ENCODE assay signal across 1 cellular context in the genomic region with DNA sequence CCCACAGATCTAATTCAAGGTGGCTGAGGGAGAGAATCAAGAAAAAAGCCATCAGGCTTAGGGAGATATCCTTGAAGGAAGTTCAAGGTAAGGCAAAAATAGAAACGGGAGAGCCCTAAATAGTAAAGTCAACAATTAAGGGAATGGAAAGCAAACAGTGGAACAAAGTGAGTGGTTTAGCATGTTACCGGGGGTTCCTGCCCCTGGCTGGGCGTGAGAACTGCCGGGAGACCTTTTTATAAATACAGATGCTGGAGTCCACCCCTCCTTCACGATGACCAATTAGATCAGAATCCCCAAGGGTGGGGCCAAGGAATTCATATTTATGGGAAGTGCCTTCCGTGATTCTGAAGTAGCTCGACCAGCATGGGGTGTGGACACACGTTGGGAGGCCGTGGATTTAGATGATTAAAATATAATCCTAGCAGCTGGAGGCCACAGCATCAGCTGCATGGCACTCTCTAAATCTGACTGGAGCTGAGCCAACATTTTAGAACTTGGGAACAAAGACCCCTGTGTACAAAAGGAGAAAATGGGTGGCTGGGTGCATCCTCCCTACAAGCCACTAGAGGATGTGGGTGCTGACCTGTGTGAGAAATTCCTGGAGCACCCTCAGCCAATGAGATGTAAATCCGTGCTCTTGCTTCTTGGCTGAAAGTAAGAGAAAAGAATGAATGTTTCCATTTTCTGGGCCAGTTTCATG.
TF ChIP-seq lines count a peak whose summit lies in the region.

No MANE protein-coding gene starts in this region.

TF ChIP-seq in WTC11, 78 proteins besides CTCF, POLR2A, EP300 and RAD21 (continued from another document):
- TF ChIP-seq, protein P1, sequence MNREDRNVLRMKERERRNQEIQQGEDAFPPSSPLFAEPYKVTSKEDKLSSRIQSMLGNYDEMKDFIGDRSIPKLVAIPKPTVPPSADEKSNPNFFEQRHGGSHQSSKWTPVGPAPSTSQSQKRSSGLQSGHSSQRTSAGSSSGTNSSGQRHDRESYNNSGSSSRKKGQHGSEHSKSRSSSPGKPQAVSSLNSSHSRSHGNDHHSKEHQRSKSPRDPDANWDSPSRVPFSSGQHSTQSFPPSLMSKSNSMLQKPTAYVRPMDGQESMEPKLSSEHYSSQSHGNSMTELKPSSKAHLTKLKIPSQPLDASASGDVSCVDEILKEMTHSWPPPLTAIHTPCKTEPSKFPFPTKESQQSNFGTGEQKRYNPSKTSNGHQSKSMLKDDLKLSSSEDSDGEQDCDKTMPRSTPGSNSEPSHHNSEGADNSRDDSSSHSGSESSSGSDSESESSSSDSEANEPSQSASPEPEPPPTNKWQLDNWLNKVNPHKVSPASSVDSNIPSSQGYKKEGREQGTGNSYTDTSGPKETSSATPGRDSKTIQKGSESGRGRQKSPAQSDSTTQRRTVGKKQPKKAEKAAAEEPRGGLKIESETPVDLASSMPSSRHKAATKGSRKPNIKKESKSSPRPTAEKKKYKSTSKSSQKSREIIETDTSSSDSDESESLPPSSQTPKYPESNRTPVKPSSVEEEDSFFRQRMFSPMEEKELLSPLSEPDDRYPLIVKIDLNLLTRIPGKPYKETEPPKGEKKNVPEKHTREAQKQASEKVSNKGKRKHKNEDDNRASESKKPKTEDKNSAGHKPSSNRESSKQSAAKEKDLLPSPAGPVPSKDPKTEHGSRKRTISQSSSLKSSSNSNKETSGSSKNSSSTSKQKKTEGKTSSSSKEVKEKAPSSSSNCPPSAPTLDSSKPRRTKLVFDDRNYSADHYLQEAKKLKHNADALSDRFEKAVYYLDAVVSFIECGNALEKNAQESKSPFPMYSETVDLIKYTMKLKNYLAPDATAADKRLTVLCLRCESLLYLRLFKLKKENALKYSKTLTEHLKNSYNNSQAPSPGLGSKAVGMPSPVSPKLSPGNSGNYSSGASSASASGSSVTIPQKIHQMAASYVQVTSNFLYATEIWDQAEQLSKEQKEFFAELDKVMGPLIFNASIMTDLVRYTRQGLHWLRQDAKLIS (CRISPR knock-in tag; IDR thresholded peaks at IDR 0.05; ENCODE audit: borderline replicate concordance): no peak
- TF ChIP-seq ZNF138 (CRISPR knock-in tag; conservative IDR thresholded peaks at IDR 0.05): no peak
TF ChIP-seq in WTC11: peak in this region for 0.
